Comparison of ENCODE assay signal across 8 cellular contexts in genomic region chr10:79067241-79068202, GRCh38. TPM values are rescaled to one million over a fixed set of nuclear protein-coding genes. Genes with fewer than 3 reads are reported as not detected.
DNase-seq lines count a peak whose midpoint lies in the region; ATAC-seq, FAIRE-seq and TF ChIP-seq lines count a peak whose summit lies in the region.

No MANE protein-coding gene starts in this region.

- peak; percentile 55 for DNase-seq in AG09309 (ENCODE audit: low read depth)
- DNase-seq in H54 (ENCODE audit: insufficient read length, low spot score): peak; percentile 93
- peak; percentile 73 for DNase-seq in NCI-H748 (lab: John Stamatoyannopoulos, UW; ENCODE audit: unreplicated experiment)
- DNase-seq in activated CD8-positive, alpha-beta T cell treated with anti-CD3 and anti-CD28 coated beads, Interleukin-2, amount 10 ng/mL, durations not matched to agents 7 days and 5 days: peak; percentile 84
- peak; percentile 84 to 98 for DNase-seq in lower leg skin (ENCODE audit: low spot score in 2 of 2)
- DNase-seq in stimulated activated CD4-positive, alpha-beta T cell treated with anti-CD3 and anti-CD28 coated beads, Interleukin-2, amount 100 ng/mL, for 48 hours: peak; percentile 75 to 79

- no peaks in the 10 kb centered on the region for H3K9me3 Mint-ChIP-seq in activated CD8-positive, alpha-beta T cell treated with anti-CD3 and anti-CD28 coated beads, Interleukin-2, amount 10 ng/mL, durations not matched to agents 7 days and 5 days (ENCODE audit: insufficient read depth)

- 1% methylated on average over 79 to 80 of the region's 81 CpGs for WGBS in ectodermal cell, 2 experiments
- 0 to 1% methylated on average over 47 to 60 of the region's 81 CpGs for WGBS in lower leg skin, 2 donors

- ATAC-seq in activated CD8-positive, alpha-beta T cell treated with anti-CD3 and anti-CD28 coated beads, Interleukin-2, amount 10 ng/mL, durations not matched to agents 7 days and 5 days: peak; percentile 24
- ATAC-seq in HG03135 (IDR thresholded peaks at IDR 0.05; ENCODE audit: unreplicated experiment): no peak

- no peaks in the 10 kb centered on the region for H3K36me3 Mint-ChIP-seq in activated CD8-positive, alpha-beta T cell treated with anti-CD3 and anti-CD28 coated beads, Interleukin-2, amount 10 ng/mL, durations not matched to agents 7 days and 5 days (ENCODE audit: low read depth)

- peak overlapping the region; percentile 56 for H3K4me3 ChIP-seq in AG09309 (ENCODE audit: control insufficient read depth, low read depth, low read length)
- peak overlapping the region; percentile 90 for H3K4me3 ChIP-seq in ectodermal cell (ENCODE audit: insufficient read depth, low read depth, low read length)
- H3K4me3 ChIP-seq in lower leg skin (ENCODE audit: low read depth, poor library complexity, severe bottlenecking): peak overlapping the region; percentile 28

- TF ChIP-seq POLR2A in H54 (IDR thresholded peaks at IDR 0.05; ENCODE audit: low read depth, low read length) (no peak), lower leg skin (IDR thresholded peaks at IDR 0.05) (no peak)

- intact Hi-C loops in lower leg skin (cut with DNase I; ENCODE audit: low total_unique reads): no loop called here

- no peak for FAIRE-seq in H54 (lab: Jason Lieb, UNC)

- peaks cover 11% of the 10 kb centered on the region for H3K27me3 ChIP-seq in ectodermal cell (ENCODE audit: control insufficient read depth, insufficient read depth, low read length, poor library complexity, severe bottlenecking)

- H3K27ac Mint-ChIP-seq in activated CD8-positive, alpha-beta T cell treated with anti-CD3 and anti-CD28 coated beads, Interleukin-2, amount 10 ng/mL, durations not matched to agents 7 days and 5 days: peak overlapping the region; percentile 4

- TF ChIP-seq CTCF in AG09309 (IDR thresholded peaks at IDR 0.05; ENCODE audit: control insufficient read depth, insufficient read depth, low read depth, low read length, missing control alignments): no peak
- TF ChIP-seq CTCF in lower leg skin (IDR thresholded peaks at IDR 0.05): no peak

- POLR2A ChIA-PET in activated CD8-positive, alpha-beta T cell treated with anti-CD3 and anti-CD28 coated beads, Interleukin-2, amount 10 ng/mL, durations not matched to agents 7 days and 5 days (lab: Charles Lee): interaction anchor here (0.6 to 1.3 kb wide), 5 partner anchors 16 to 127 kb away, joined by 3 to 4 read pairs (median 3); no protein-coding TSS in a partner anchor

- no peaks in the 10 kb centered on the region for H3K36me3 ChIP-seq in ectodermal cell (ENCODE audit: control insufficient read depth, insufficient read depth, low read length)

- no peaks in the 10 kb centered on the region for H3K9me3 ChIP-seq in ectodermal cell (ENCODE audit: control insufficient read depth, low read length)

- peaks cover 14% of the 10 kb centered on the region for H3K27me3 Mint-ChIP-seq in activated CD8-positive, alpha-beta T cell treated with anti-CD3 and anti-CD28 coated beads, Interleukin-2, amount 10 ng/mL, durations not matched to agents 7 days and 5 days (ENCODE audit: low read depth)

- peaks cover 11% of the 10 kb centered on the region for H3K4me1 ChIP-seq in ectodermal cell (ENCODE audit: control insufficient read depth, insufficient read depth, low read length)

- CTCF ChIA-PET in activated CD8-positive, alpha-beta T cell treated with anti-CD3 and anti-CD28 coated beads, Interleukin-2, amount 10 ng/mL, durations not matched to agents 7 days and 5 days (lab: Charles Lee): interaction anchor here (1.1 to 4.2 kb wide), 4 partner anchors 16 to 128 kb away, joined by 3 to 22 read pairs (median 10); no protein-coding TSS in a partner anchor

- no peak overlapping the region for H3K27ac ChIP-seq in ectodermal cell (ENCODE audit: insufficient read depth, low read depth, low read length, poor library complexity, severe bottlenecking)

- peaks cover 56% of the 10 kb centered on the region for H3K4me1 Mint-ChIP-seq in activated CD8-positive, alpha-beta T cell treated with anti-CD3 and anti-CD28 coated beads, Interleukin-2, amount 10 ng/mL, durations not matched to agents 7 days and 5 days (ENCODE audit: low read depth)

- H3K4me3 Mint-ChIP-seq in activated CD8-positive, alpha-beta T cell treated with anti-CD3 and anti-CD28 coated beads, Interleukin-2, amount 10 ng/mL, durations not matched to agents 7 days and 5 days: peak overlapping the region; percentile 79

RNA-seq across cellular contexts. Expression of gene ZMIZ1, which starts 1.2 kb away (rescaled TPM):
- 10 to 100 TPM; 39.9 to 40.6 TPM for total RNA-seq in activated CD8-positive, alpha-beta T cell treated with anti-CD3 and anti-CD28 coated beads, Interleukin-2, amount 10 ng/mL, durations not matched to agents 7 days and 5 days
- polyA plus RNA-seq in ectodermal cell (2013, experiment 1 of 4): 56.6 TPM
- polyA plus RNA-seq in ectodermal cell (2013, experiment 2 of 4): 63.4 TPM
- 39.5 TPM for polyA plus RNA-seq in ectodermal cell (2013, experiment 3 of 4)
- polyA plus RNA-seq in ectodermal cell (2013, experiment 4 of 4): 55.4 TPM
- total RNA-seq in lower leg skin: 10 to 100 TPM; 58.1 to 87.4 (median 74.2) TPM

Comparison
In these comparisons a context has a peak if more than half of its experiments do, and no peak if none do; other contexts are left out.
1. H3K4me3 ChIP-seq: peak in every context shown above with its lines; median percentile 90 in ectodermal cell; 56 in AG09309; 28 in lower leg skin.